ENCODE assay signal across 10 cellular contexts in the genomic region with DNA sequence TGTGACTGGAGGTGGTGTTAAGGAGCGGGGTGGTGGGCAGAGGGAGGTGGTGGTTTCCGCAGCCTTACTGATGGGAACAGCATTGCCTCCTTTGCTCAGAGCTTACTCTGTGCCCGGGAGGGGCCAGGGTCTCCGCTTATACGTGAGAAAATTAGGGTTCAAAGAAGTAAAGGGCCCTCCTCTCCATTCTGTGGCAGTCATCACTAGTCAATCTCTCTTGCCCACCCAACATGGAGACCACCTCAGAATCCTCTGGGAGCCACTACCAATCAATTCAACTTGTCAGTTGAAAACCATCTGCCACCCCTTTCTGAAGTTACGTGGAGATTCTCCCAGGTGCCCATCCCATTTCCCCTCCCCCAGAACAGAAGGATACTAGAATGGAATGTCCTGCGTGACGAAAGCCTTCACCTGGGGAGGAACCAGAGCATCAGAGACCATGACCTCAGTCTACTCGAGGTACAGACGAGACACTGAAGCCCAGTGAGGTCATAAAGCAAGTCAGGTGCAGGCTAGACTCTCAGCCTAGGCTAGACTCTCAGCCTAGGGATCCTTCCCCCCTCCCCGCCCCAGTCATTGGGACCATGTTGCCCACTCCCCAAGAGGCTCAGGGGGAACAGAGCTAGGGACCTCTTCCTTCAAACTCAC. TPM values are rescaled to one million over a fixed set of nuclear protein-coding genes. Genes with fewer than 3 reads are reported as not detected.
DNase-seq lines count a peak whose midpoint lies in the region; ATAC-seq and TF ChIP-seq lines count a peak whose summit lies in the region.
"Had no signal": no experiment of that assay in that cellular context is flagged by ENCODE, and none has a peak within 500 bp of the region (broad histone marks: within the 10 kb centered on the region; RNA-seq: fewer than 3 reads in every experiment).

No MANE protein-coding gene starts in this region.

- H3K9me3 Mint-ChIP-seq in endodermal cell (no peaks in the 10 kb centered on the region), neural crest cell (no peaks in the 10 kb centered on the region)

- H3K4me3 ChIP-seq in left ventricle myocardium inferior (peak overlapping the region; percentile 85), endodermal cell (ENCODE audit: low read length) (no peak overlapping the region), aorta (ENCODE audit: low read length in 2 of 2) (peak overlapping the region; percentile 53 to 90)

- H3K36me3 ChIP-seq in left ventricle myocardium inferior (peaks cover 51% of the 10 kb centered on the region), endodermal cell (ENCODE audit: control insufficient read depth, insufficient read depth, low read length) (peaks cover 4% of the 10 kb centered on the region), aorta (ENCODE audit: control insufficient read depth in 1 of 2, insufficient read depth in 2 of 2, low read length in 1 of 2) (no peaks in the 10 kb centered on the region)

- H3K27ac Mint-ChIP-seq in endodermal cell (no peak overlapping the region), neural crest cell (ENCODE audit: unreplicated experiment) (no peak overlapping the region)

- intact Hi-C loops in left ventricle myocardium inferior (cut with micrococcal nuclease), result no loop called here
- intact Hi-C loops in left ventricle myocardium superior (cut with micrococcal nuclease), result no loop called here
- intact Hi-C loops in aorta (cut with DNase I), result loop anchor here (5.0 kb wide), 3 partner anchors 42 to 127 kb away; no protein-coding TSS in a partner anchor

- no peaks in the 10 kb centered on the region for H3K9me3 ChIP-seq in left ventricle myocardium inferior (replicated peaks)
- H3K9me3 ChIP-seq in endodermal cell (ENCODE audit: control insufficient read depth, low read length), result no peaks in the 10 kb centered on the region
- no peaks in the 10 kb centered on the region for H3K9me3 ChIP-seq in aorta (ENCODE audit: control insufficient read depth, low read length)

- H3K4me1 ChIP-seq in left ventricle myocardium inferior, result peaks cover 66% of the 10 kb centered on the region
- no peaks in the 10 kb centered on the region for H3K4me1 ChIP-seq in endodermal cell (ENCODE audit: control insufficient read depth, insufficient read depth, low read length)
- H3K4me1 ChIP-seq in aorta (ENCODE audit: control insufficient read depth in 1 of 2, insufficient read depth in 2 of 2, low read length in 2 of 2), result no peaks in the 10 kb centered on the region

- no peaks in the 10 kb centered on the region for H3K36me3 Mint-ChIP-seq in endodermal cell (ENCODE audit: low read depth)
- no peaks in the 10 kb centered on the region for H3K36me3 Mint-ChIP-seq in neural crest cell (ENCODE audit: low read depth)

- TF ChIP-seq CTCF in left ventricle myocardium inferior (IDR thresholded peaks at IDR 0.05; ENCODE audit: borderline replicate concordance) (no peak), endodermal cell (conservative IDR thresholded peaks at IDR 0.05) (no peak), neural crest cell (conservative IDR thresholded peaks at IDR 0.05) (no peak)

- ATAC-seq in left ventricle myocardium superior (no peak), aorta (ENCODE audit: low FRiP score) (no peak), GM18870 (IDR thresholded peaks at IDR 0.05; ENCODE audit: unreplicated experiment) (no peak)

- peaks cover 40% of the 10 kb centered on the region for H3K27me3 Mint-ChIP-seq in endodermal cell (ENCODE audit: insufficient read depth)
- peaks cover 14% of the 10 kb centered on the region for H3K27me3 Mint-ChIP-seq in neural crest cell (ENCODE audit: low read depth)

- H3K27me3 ChIP-seq in left ventricle myocardium inferior (ENCODE audit: low read depth) (no peaks in the 10 kb centered on the region), endodermal cell (ENCODE audit: control insufficient read depth, insufficient read depth, low read length, poor library complexity, severe bottlenecking) (peaks cover 23% of the 10 kb centered on the region), aorta (ENCODE audit: control insufficient read depth in 1 of 2, insufficient read depth in 2 of 2, low read length in 1 of 2) (no peaks in the 10 kb centered on the region)

- H3K27ac ChIP-seq in left ventricle myocardium inferior (replicated peaks), result peak overlapping the region; percentile 95
- no peak overlapping the region for H3K27ac ChIP-seq in endodermal cell (ENCODE audit: low read depth, low read length)
- H3K27ac ChIP-seq in aorta (ENCODE audit: low read depth in 1 of 2, low read length in 2 of 2), result peak overlapping the region in 1 of 2 donors; percentile 46

- H3K4me3 Mint-ChIP-seq in endodermal cell (no peak overlapping the region), neural crest cell (peak overlapping the region; percentile 45)

- 77 to 90% methylated on average over 9 to 11 of the region's 11 CpGs for WGBS in endodermal cell (ENCODE audit: insufficient coverage in 1 of 2, insufficient read length in 1 of 2), 2 experiments
- WGBS in aorta, 2 donors, result 41% methylated on average over 11 of the region's 11 CpGs

- no peak overlapping the region for H3K9ac ChIP-seq in endodermal cell (ENCODE audit: extremely low read depth, low read length, poor library complexity, severe bottlenecking)

- H3K4me1 Mint-ChIP-seq in endodermal cell (peaks cover 5% of the 10 kb centered on the region), neural crest cell (peaks cover 6% of the 10 kb centered on the region)

- DNase-seq in left ventricle myocardium inferior (no peak), left ventricle myocardium superior (no peak), endodermal cell (peak; percentile 47), neural crest cell (ENCODE audit: low read depth, low spot score) (no peak), aorta (peak in 1 of 2 donors; percentile 49), NCI-H2029 (lab: John Stamatoyannopoulos, UW) (no peak)
- DNase-seq in activated effector memory CD4-positive, alpha-beta T cell treated with Interleukin-2 at 50 U/mL for 16 hours, result no peak
- DNase-seq: AML-193, NCI-H1694 treated with DMSO at 0.1 percent for 48 hours had no signal

RNA-seq across cellular contexts. Expression of gene SELENOM, which starts 2.0 kb away (rescaled TPM):
- total RNA-seq in left ventricle myocardium inferior, result 51.5 TPM
- 32.9 TPM for total RNA-seq in left ventricle myocardium superior
- 10 to 100 TPM in 1 of 2 donors, 1 to 10 TPM in 1; 8.0 to 10.4 TPM for total RNA-seq in endodermal cell
- 27.7 TPM for polyA plus RNA-seq in endodermal cell (2013, experiment 1 of 2)
- 20.3 TPM for polyA plus RNA-seq in endodermal cell (2013, experiment 2 of 2)
- total RNA-seq in neural crest cell, result 9.1 and 10.1 TPM in 2 replicates
- 100 to 1,000 TPM; 368 to 526 TPM for total RNA-seq in aorta
- polyA plus RNA-seq in aorta, result 1,000 to 10,000 TPM in 1 of 2 donors, 100 to 1,000 TPM in 1; 806 to 1,228 TPM

RNA-seq across cellular contexts. Expression of gene INPP5J, which starts 17.4 kb away (rescaled TPM):
- total RNA-seq in left ventricle myocardium inferior (20.7 TPM), left ventricle myocardium superior (15.7 TPM), endodermal cell (1 to 10 TPM; 3.5 to 5.4 TPM), neural crest cell (4.5 and 4.7 TPM in 2 replicates), aorta (1 to 10 TPM; 2.4 to 3.3 TPM)
- polyA plus RNA-seq in endodermal cell (2013, experiment 1 of 2), result 2.8 TPM
- 2.0 TPM for polyA plus RNA-seq in endodermal cell (2013, experiment 2 of 2)
- 1 to 10 TPM; 7.6 to 8.3 TPM for polyA plus RNA-seq in aorta

RNA-seq across cellular contexts. Expression of gene SMTN, which starts 24.3 kb away (rescaled TPM):
- total RNA-seq in left ventricle myocardium inferior (245 TPM), left ventricle myocardium superior (278 TPM), endodermal cell (10 to 100 TPM; 23.6 to 35.8 TPM), neural crest cell (53.8 and 55.0 TPM in 2 replicates), aorta (1,000 to 10,000 TPM in 1 of 2 donors, 100 to 1,000 TPM in 1; 588 to 1,240 TPM)
- 31.8 TPM for polyA plus RNA-seq in endodermal cell (2013, experiment 1 of 2)
- polyA plus RNA-seq in endodermal cell (2013, experiment 2 of 2), result 25.8 TPM
- polyA plus RNA-seq in aorta, result 100 to 1,000 TPM in 1 of 2 donors, 10 to 100 TPM in 1; 97.7 to 554 TPM

RNA-seq across cellular contexts. Expression of gene PLA2G3, which starts 34.9 kb away (rescaled TPM):
- total RNA-seq in left ventricle myocardium inferior (not detected), left ventricle myocardium superior (not detected), endodermal cell (1 to 10 TPM; 4.1 to 4.6 TPM), neural crest cell (24.3 and 24.7 TPM in 2 replicates), aorta (not detected)
- polyA plus RNA-seq in endodermal cell (2013, experiment 1 of 2), result 13.1 TPM
- polyA plus RNA-seq in endodermal cell (2013, experiment 2 of 2), result 15.3 TPM
- polyA plus RNA-seq in aorta, result under 1 TPM in 1 of 2 donors, not detected in 1; 0.33 TPM

RNA-seq across cellular contexts. Expression of gene RNF185, which starts 54.6 kb away (rescaled TPM):
- total RNA-seq in left ventricle myocardium inferior (19.2 TPM), left ventricle myocardium superior (21.4 TPM), endodermal cell (10 to 100 TPM; 18.9 to 21.7 TPM), neural crest cell (31.7 and 33.8 TPM in 2 replicates), aorta (10 to 100 TPM; 42.8 to 62.5 TPM)
- polyA plus RNA-seq in endodermal cell (2013, experiment 1 of 2), result 30.3 TPM
- 28.4 TPM for polyA plus RNA-seq in endodermal cell (2013, experiment 2 of 2)
- 10 to 100 TPM; 26.3 to 36.1 TPM for polyA plus RNA-seq in aorta

Comparison
In these comparisons a context has a peak if more than half of its experiments do, and no peak if none do; other contexts are left out.
1. intact Hi-C loops: an anchor here in aorta (5.0 kb wide); none called in left ventricle myocardium inferior and left ventricle myocardium superior.